ENCODE assay signal across 33 cellular contexts in genomic region chr3:94896994-94897393, GRCh38.
"Had no signal": no experiment of that assay in that cellular context is flagged by ENCODE, and none has a peak within 500 bp of the region (broad histone marks: within the 10 kb centered on the region; RNA-seq: fewer than 3 reads in every experiment).

No MANE protein-coding gene starts in this region.

- H3K4me1 ChIP-seq: body of pancreas, breast epithelium, Peyer's patch had no signal

- H3K27ac ChIP-seq: body of pancreas, breast epithelium, Peyer's patch, RWPE1, VCaP had no signal

- DNase-seq: activated B cell treated with CpG ODN at 0.5 μM for 24 hours; activated CD4-positive, alpha-beta memory T cell treated with anti-CD3 and anti-CD28 coated beads for 36 hours; activated CD4-positive, alpha-beta T cell treated with anti-CD3 and anti-CD28 coated beads for 4 hours; activated CD4-positive, alpha-beta T cell treated with anti-CD3 and anti-CD28 coated beads, Interleukin-2, amount 50 U/mL, for 1 hour; activated CD4-positive, CD25-positive, alpha-beta regulatory T cell treated with anti-CD3 and anti-CD28 coated beads, Interleukin-2, amount 50 U/mL, for 72 hours; activated CD8-positive, alpha-beta memory T cell treated with anti-CD3 and anti-CD28 coated beads, Interleukin-2, amount 50 U/mL, for 4 hours; activated naive CD4-positive, alpha-beta T cell treated with anti-CD3 and anti-CD28 coated beads, Interleukin-2, amount 50 U/mL, for 16 hours; activated naive CD8-positive, alpha-beta T cell treated with anti-CD3 and anti-CD28 coated beads for 36 hours; activated T-cell treated with anti-CD3 and anti-CD28 coated beads for 4 hours; activated T-cell treated with anti-CD3 and anti-CD28 coated beads, Interleukin-2, amount 50 U/mL, for 4 hours; amygdala; body of pancreas; Karpas-422; NCI-H1048; NCI-H1105 treated with DMSO at 0.1 percent for 48 hours; NCI-H1436 treated with DMSO at 0.1 percent for 48 hours; NCI-H187; NCI-H2029 treated with DMSO at 0.1 percent for 48 hours; NCI-H226; NCI-H446 treated with DMSO at 0.1 percent for 48 hours; NCI-H524; NK-92 treated with Interleukin-12 subunit alpha and Interleukin-12 subunit beta, amount 100 ng/mL, for 24 hours; PC-3; Peyer's patch; SIG-M5; T-helper 1 cell; T-helper 2 cell; T-helper 9 cell had no signal

- H3K4me3 ChIP-seq: body of pancreas, breast epithelium, Peyer's patch had no signal

- H3K27me3 ChIP-seq: body of pancreas, breast epithelium, Peyer's patch had no signal

- H3K36me3 ChIP-seq: breast epithelium, Peyer's patch had no signal

- ATAC-seq: activated T-cell treated with anti-CD3 and anti-CD28 coated beads, Interleukin-2, amount 50 U/mL, for 4 hours; body of pancreas; PC-3; Right ventricle myocardium inferior; SK-N-SH treated with all-trans-retinoic acid at 6 μM for 48 hours had no signal
